Comparison of ENCODE assay signal across 8 cellular contexts in the genomic region with DNA sequence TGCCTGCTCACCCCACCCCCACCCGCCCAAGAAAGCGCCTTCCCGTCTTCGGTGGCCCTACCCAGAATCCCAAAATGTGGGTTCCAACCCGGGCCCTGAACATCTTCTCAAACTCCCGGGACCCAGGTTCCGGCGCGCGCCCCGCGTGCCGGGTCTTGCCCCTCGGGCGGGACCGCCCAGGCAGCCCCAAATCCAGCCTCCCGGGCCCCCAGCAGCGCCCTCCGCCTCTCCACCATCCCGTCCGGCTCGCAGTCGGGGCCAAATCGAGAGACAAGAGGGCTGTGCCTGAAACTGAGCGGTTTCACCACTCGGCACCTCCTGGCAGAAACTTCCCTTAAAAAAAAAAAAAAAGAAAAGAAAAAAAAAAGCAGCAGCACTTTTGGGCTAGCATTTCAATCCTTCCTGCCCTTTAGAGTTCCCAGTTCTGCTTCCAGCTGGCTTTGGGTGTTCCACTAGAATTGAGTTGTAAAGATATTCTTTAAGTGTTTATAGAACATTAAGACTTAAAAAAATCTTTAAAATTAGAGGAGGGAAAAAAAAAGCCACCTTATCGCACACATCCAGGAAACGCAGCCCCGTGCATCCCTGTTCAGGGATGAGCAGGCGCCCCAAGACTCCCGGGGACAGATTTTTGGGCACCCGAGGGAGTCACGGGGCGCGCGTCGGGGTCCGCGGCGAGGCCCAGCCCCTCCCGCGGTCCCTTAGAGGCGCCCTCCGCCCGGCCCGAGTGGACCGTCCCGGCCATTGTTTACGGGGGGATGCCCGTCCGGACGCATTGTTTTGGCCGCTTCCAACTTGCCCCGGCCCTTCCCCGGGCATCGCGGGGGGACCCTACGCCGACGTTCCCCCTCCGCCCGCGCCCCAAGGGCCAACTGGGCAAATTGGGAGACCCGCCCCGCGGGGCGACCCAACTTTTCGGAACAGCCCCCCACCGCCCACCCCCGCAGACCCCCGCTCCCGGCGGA. TPM values are rescaled to one million over a fixed set of nuclear protein-coding genes. Genes with fewer than 3 reads are reported as not detected.
DNase-seq lines count a peak whose midpoint lies in the region; ATAC-seq and TF ChIP-seq lines count a peak whose summit lies in the region.
"Not testable (repeated sequence)": the region's sequence is repeated elsewhere in the genome, so short reads cannot be mapped to it uniquely, and the experiment has no call there.

No MANE protein-coding gene starts in this region.

- POLR2A ChIA-PET in activated CD4-positive, alpha-beta memory T cell treated with anti-CD3 and anti-CD28 coated beads, Interleukin-2, amount 10 ng/mL, durations not matched to agents 7 days and 5 days (lab: Charles Lee): interaction anchor here (0.8 to 7.1 kb wide), 20 partner anchors 10 to 348 kb away, joined by 3 to 89 read pairs (median 7); no protein-coding TSS in a partner anchor

- not testable (repeated sequence) for H3K9me3 Mint-ChIP-seq in activated CD4-positive, alpha-beta memory T cell treated with anti-CD3 and anti-CD28 coated beads, Interleukin-2, amount 10 ng/mL, durations not matched to agents 7 days and 5 days; chondrocyte (ENCODE audit: low read depth); progenitor cell of endocrine pancreas (ENCODE audit: low read depth)

- H3K4me1 Mint-ChIP-seq in activated CD4-positive, alpha-beta memory T cell treated with anti-CD3 and anti-CD28 coated beads, Interleukin-2, amount 10 ng/mL, durations not matched to agents 7 days and 5 days: peaks cover 36% of the 10 kb centered on the region
- H3K4me1 Mint-ChIP-seq in chondrocyte (ENCODE audit: low read depth) (peaks cover 63% of the 10 kb centered on the region), progenitor cell of endocrine pancreas (ENCODE audit: low read depth) (peaks cover 47% of the 10 kb centered on the region)

- TF ChIP-seq CTCF in GM13977 (IDR thresholded peaks at IDR 0.05; ENCODE audit: extremely low read depth, insufficient read depth, missing control alignments) (peak; percentile 3), chondrocyte (IDR thresholded peaks at IDR 0.05) (peak; percentile 3)
- not testable (repeated sequence) for TF ChIP-seq CTCF in progenitor cell of endocrine pancreas (IDR thresholded peaks at IDR 0.05; ENCODE audit: unreplicated experiment); uterus (IDR thresholded peaks at IDR 0.05)

- peak overlapping the region; percentile 99 for H3K27ac Mint-ChIP-seq in activated CD4-positive, alpha-beta memory T cell treated with anti-CD3 and anti-CD28 coated beads, Interleukin-2, amount 10 ng/mL, durations not matched to agents 7 days and 5 days
- H3K27ac Mint-ChIP-seq in chondrocyte (ENCODE audit: unreplicated experiment) (peak overlapping the region; percentile 97), progenitor cell of endocrine pancreas (peak overlapping the region; percentile 99)

- peak overlapping the region; percentile 79 for H3K9ac ChIP-seq in iPS-15b (ENCODE audit: low read depth, low read length)

- ATAC-seq in HG02884 (IDR thresholded peaks at IDR 0.05; ENCODE audit: unreplicated experiment): peak; percentile 23

- TF ChIP-seq POLR2A in uterus (IDR thresholded peaks at IDR 0.05): peak in 1 of 2 donors; percentile 36

- not testable (repeated sequence) for DNase-seq in GM13977 (ENCODE audit: low spot score); chondrocyte (ENCODE audit: low spot score)
- DNase-seq in NOMO-1 (lab: John Stamatoyannopoulos, UW; ENCODE audit: unreplicated experiment in 2 of 2) (peak; percentile 23 to 40), progenitor cell of endocrine pancreas (ENCODE audit: low spot score, unreplicated experiment) (peak; percentile 40), uterus (peak; percentile 75 to 76)
- DNase-seq in activated CD4-positive, alpha-beta memory T cell treated with anti-CD3 and anti-CD28 coated beads, Interleukin-2, amount 10 ng/mL, durations not matched to agents 7 days and 5 days: peak; percentile 74

- H3K27me3 ChIP-seq in iPS-15b (ENCODE audit: control insufficient read depth, insufficient read depth, low read length); uterus: not testable (repeated sequence)

- peak overlapping the region; percentile 99 for H3K4me3 Mint-ChIP-seq in activated CD4-positive, alpha-beta memory T cell treated with anti-CD3 and anti-CD28 coated beads, Interleukin-2, amount 10 ng/mL, durations not matched to agents 7 days and 5 days
- H3K4me3 Mint-ChIP-seq in chondrocyte (ENCODE audit: unreplicated experiment) (peak overlapping the region; percentile 79), progenitor cell of endocrine pancreas (ENCODE audit: low read depth) (peak overlapping the region; percentile 86)

- H3K4me3 ChIP-seq in iPS-15b (ENCODE audit: low read depth, low read length) (peak overlapping the region; percentile 60), uterus (peak overlapping the region; percentile 79 to 85)

- in situ Hi-C loops in GM13977 (cut with MboI; ENCODE audit: low pct_unique_long_range_greater_than_20kb, low sequenced_read_pairs, unreplicated experiment): not testable (repeated sequence)

- CTCF ChIA-PET in activated CD4-positive, alpha-beta memory T cell treated with anti-CD3 and anti-CD28 coated beads, Interleukin-2, amount 10 ng/mL, durations not matched to agents 7 days and 5 days (lab: Charles Lee): interaction anchor here (0.7 to 2.6 kb wide), 6 partner anchors 10 to 326 kb away, joined by 3 to 13 read pairs (median 3); no protein-coding TSS in a partner anchor

- intact Hi-C loops in uterus (cut with DNase I; ENCODE audit: low total_unique reads): not testable (repeated sequence)

- peak overlapping the region; percentile 97 to 100 for H3K27ac ChIP-seq in uterus

- H3K4me1 ChIP-seq in iPS-15b (ENCODE audit: control insufficient read depth, insufficient read depth, low read length); uterus: not testable (repeated sequence)

- not testable (repeated sequence) for H3K27me3 Mint-ChIP-seq in activated CD4-positive, alpha-beta memory T cell treated with anti-CD3 and anti-CD28 coated beads, Interleukin-2, amount 10 ng/mL, durations not matched to agents 7 days and 5 days; chondrocyte (ENCODE audit: low read depth); progenitor cell of endocrine pancreas

- peaks cover 36% of the 10 kb centered on the region for H3K36me3 Mint-ChIP-seq in activated CD4-positive, alpha-beta memory T cell treated with anti-CD3 and anti-CD28 coated beads, Interleukin-2, amount 10 ng/mL, durations not matched to agents 7 days and 5 days (ENCODE audit: low read depth)
- not testable (repeated sequence) for H3K36me3 Mint-ChIP-seq in chondrocyte (ENCODE audit: low read depth); progenitor cell of endocrine pancreas (ENCODE audit: insufficient read depth)

- H3K9me3 ChIP-seq in iPS-15b (ENCODE audit: control insufficient read depth, insufficient read depth, low read length); uterus: not testable (repeated sequence)

- not testable (repeated sequence) for H3K36me3 ChIP-seq in iPS-15b (ENCODE audit: control insufficient read depth, insufficient read depth, low read length); uterus

RNA-seq across cellular contexts. Expression of a gene that starts 0.9 kb away (rescaled TPM):
- 10 to 100 TPM; 89.5 to 90.4 TPM for total RNA-seq in activated CD4-positive, alpha-beta memory T cell treated with anti-CD3 and anti-CD28 coated beads, Interleukin-2, amount 10 ng/mL, durations not matched to agents 7 days and 5 days
- 26.9 to 28.7 TPM (median 27.0 TPM) in 3 replicates for total RNA-seq in chondrocyte
- 68.4 and 76.3 TPM in 2 replicates for total RNA-seq in progenitor cell of endocrine pancreas
- 10 to 100 TPM in 3 of 4 donors, 1 to 10 TPM in 1; 7.4 to 37.8 (median 18.4) TPM for total RNA-seq in uterus
